ENCODE assay signal across 1 cellular context in the genomic region with DNA sequence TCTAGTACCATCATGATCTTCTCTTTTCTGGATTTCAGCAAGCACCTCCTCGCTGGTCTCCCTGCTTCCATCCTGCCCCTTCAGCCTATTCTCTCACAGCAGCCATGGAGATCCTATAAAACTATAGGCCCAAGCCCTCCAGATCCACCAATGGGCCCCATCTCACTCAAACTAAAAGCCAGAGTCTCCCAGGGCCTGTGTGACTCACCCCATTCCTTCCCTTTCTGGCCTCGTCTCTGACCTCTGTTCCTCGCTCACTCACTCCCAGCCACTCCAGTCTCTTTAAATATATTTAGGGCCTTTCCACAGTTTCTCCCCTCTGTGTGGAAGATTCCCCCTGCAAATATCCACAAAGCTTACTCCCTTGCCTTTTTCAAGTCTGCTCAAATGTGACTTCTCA.
TF ChIP-seq lines count a peak whose summit lies in the region.

No MANE protein-coding gene starts in this region.

TF ChIP-seq in IMR-90, 13 proteins besides CTCF, POLR2A, EP300 and RAD21:
- no peak for TF ChIP-seq BHLHE40 (IDR thresholded peaks at IDR 0.05; ENCODE audit: low read depth, low read length)
- TF ChIP-seq MAFK (IDR thresholded peaks at IDR 0.05; ENCODE audit: low read depth, low read length) = no peak
- no peak for TF ChIP-seq CEBPB (IDR thresholded peaks at IDR 0.05; ENCODE audit: low read depth, low read length)
- TF ChIP-seq CHD1 (IDR thresholded peaks at IDR 0.05; ENCODE audit: low read depth, low read length) = no peak
- no peak for TF ChIP-seq ELK1 (IDR thresholded peaks at IDR 0.05; ENCODE audit: borderline replicate concordance, low read depth, low read length)
- TF ChIP-seq RCOR1 (IDR thresholded peaks at IDR 0.05; ENCODE audit: insufficient replicate concordance, low read length) = no peak
- TF ChIP-seq USF2 (IDR thresholded peaks at IDR 0.05; ENCODE audit: low read depth, low read length) = no peak
- no peak for TF ChIP-seq MXI1 (IDR thresholded peaks at IDR 0.05; ENCODE audit: borderline replicate concordance, low read depth, low read length)
- no peak for TF ChIP-seq MAZ (IDR thresholded peaks at IDR 0.05; ENCODE audit: borderline replicate concordance, low read depth, low read length)
- no peak for TF ChIP-seq RFX5 (IDR thresholded peaks at IDR 0.05; ENCODE audit: low read depth, low read length)
- TF ChIP-seq FOS (IDR thresholded peaks at IDR 0.05; ENCODE audit: low read depth, low read length) = no peak
- TF ChIP-seq SMC3 (IDR thresholded peaks at IDR 0.05; ENCODE audit: low read depth, low read length) = no peak
- no peak for TF ChIP-seq NFE2L2 (IDR thresholded peaks at IDR 0.05; ENCODE audit: low read depth, low read length)
TF ChIP-seq in IMR-90: peak in this region for 0.
